9 cellular contexts compared by ENCODE assay signal in the genomic region with DNA sequence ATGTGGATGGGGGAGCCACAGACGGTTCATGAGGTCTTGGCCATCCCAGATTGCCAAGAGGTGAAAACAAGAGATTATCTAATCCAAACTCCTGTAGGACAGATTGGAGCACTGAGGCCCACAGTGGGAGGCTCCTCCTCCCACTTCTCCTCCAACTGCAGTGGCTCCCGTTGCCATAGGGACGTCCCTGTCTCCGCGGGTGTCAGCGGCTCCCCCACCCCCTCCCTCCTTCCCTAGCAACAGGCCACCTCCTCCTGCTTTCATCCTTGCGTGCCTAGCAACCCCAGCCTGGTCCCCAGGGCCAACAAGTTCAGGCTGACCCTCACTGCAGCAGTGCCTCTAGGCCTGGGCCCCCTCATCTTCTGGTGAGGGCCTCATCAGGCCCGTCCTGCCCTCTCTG. TPM values are rescaled to one million over a fixed set of nuclear protein-coding genes. Genes with fewer than 3 reads are reported as not detected.
A peak's percentile ranks its signal among the peaks of the same experiment; 100 is the strongest.
DNase-seq lines count a peak whose midpoint lies in the region; ATAC-seq, FAIRE-seq and TF ChIP-seq lines count a peak whose summit lies in the region.
"Had no signal": no experiment of that assay in that cellular context is flagged by ENCODE, and none has a peak within 500 bp of the region (broad histone marks: within the 10 kb centered on the region; RNA-seq: fewer than 3 reads in every experiment).

No MANE protein-coding gene starts in this region.

- peak overlapping the region; percentile 7 to 83 for H3K27ac ChIP-seq in lung (ENCODE audit: low read depth in 1 of 2, low read length in 1 of 2)
- peak overlapping the region; percentile 48 to 62 for H3K27ac ChIP-seq in uterus
- H3K27ac ChIP-seq: HL-60 had no signal

- no peak for TF ChIP-seq CTCF in lung (IDR thresholded peaks at IDR 0.05; ENCODE audit: control extremely low read depth, extremely low read depth)
- TF ChIP-seq CTCF in uterus (IDR thresholded peaks at IDR 0.05), result no peak

- no peaks in the 10 kb centered on the region for H3K36me3 ChIP-seq in lung (ENCODE audit: control insufficient read depth in 2 of 2, insufficient read depth in 2 of 2, low read length in 2 of 2)
- H3K36me3 ChIP-seq in uterus, result no peaks in the 10 kb centered on the region

- intact Hi-C loops in uterus (cut with DNase I; ENCODE audit: low total_unique reads), result no loop called here

- no peak for ATAC-seq in lung (ENCODE audit: insufficient read depth, low FRiP score)
- ATAC-seq in GM19467 (IDR thresholded peaks at IDR 0.05; ENCODE audit: unreplicated experiment), result no peak
- ATAC-seq in esophagus mucosa, result no peak

- H3K27me3 ChIP-seq in lung (ENCODE audit: control insufficient read depth, insufficient read depth) (no peaks in the 10 kb centered on the region), uterus (no peaks in the 10 kb centered on the region)

- no peaks in the 10 kb centered on the region for H3K9me3 ChIP-seq in lung (ENCODE audit: control insufficient read depth in 2 of 2, insufficient read depth in 1 of 2, low read length in 1 of 2)
- no peaks in the 10 kb centered on the region for H3K9me3 ChIP-seq in uterus

- DNase-seq in COR-L47 (lab: John Stamatoyannopoulos, UW), result peak; percentile 49
- DNase-seq in NCI-H1092 treated with DMSO at 0.1 percent for 48 hours (lab: John Stamatoyannopoulos, UW), result peak; percentile 81
- DNase-seq in anterior cingulate cortex (lab: John Stamatoyannopoulos, UW), result peak in 54 of 58 donors; percentile 2 to 71 (median 40)
- DNase-seq in lung (ENCODE audit: low spot score), result no peak
- DNase-seq in uterus, result peak; percentile 34 to 36
- no peak for DNase-seq in HTR-8/SVneo (ENCODE audit: insufficient read length, low spot score)

- TF ChIP-seq POLR2A in uterus (IDR thresholded peaks at IDR 0.05), result no peak

- WGBS in lung, 2 donors, result 21 to 23% methylated on average over 8 of the region's 8 CpGs

- H3K4me1 ChIP-seq in lung (ENCODE audit: control insufficient read depth in 2 of 2, insufficient read depth in 2 of 2, low read length in 2 of 2), result peaks cover 0 to 4% of the 10 kb centered on the region in 2 donors
- peaks cover 0 to 5% of the 10 kb centered on the region in 2 donors for H3K4me1 ChIP-seq in uterus

- FAIRE-seq in HTR-8/SVneo (lab: Jason Lieb, UNC), result no peak

- H3K4me3 ChIP-seq in lung (no peak overlapping the region), uterus (no peak overlapping the region)

RNA-seq across cellular contexts. Expression of a gene that starts 6.8 kb away (rescaled TPM):
- total RNA-seq in lung (10 to 100 TPM; 10.3 to 24.5 TPM), uterus (10 to 100 TPM in 2 of 4 donors, 1 to 10 TPM in 2; 4.1 to 31.6 (median 8.9) TPM), esophagus mucosa (10.6 TPM)
- 10 to 100 TPM in 1 of 2 donors, 1 to 10 TPM in 1; 9.0 to 24.6 TPM for polyA plus RNA-seq in lung

Comparison
In these comparisons a context has a peak if more than half of its experiments do, and no peak if none do; other contexts are left out.
1. DNase-seq: peak in COR-L47 (single experiment), NCI-H1092 treated with DMSO at 0.1 percent for 48 hours (single experiment), anterior cingulate cortex (54 of 58) and uterus (2 of 2); none in lung (single experiment) and HTR-8/SVneo (single experiment).